8 cellular contexts compared by ENCODE assay signal in genomic region chr12:85835810-85836715, GRCh38. TPM values are rescaled to one million over a fixed set of nuclear protein-coding genes. Genes with fewer than 3 reads are reported as not detected.
DNase-seq lines count a peak whose midpoint lies in the region; ATAC-seq and TF ChIP-seq lines count a peak whose summit lies in the region.

TSS of gene RASSF9 (minus strand) at chr12:85836409. CDS start at chr12:85836201, 208 bp downstream.

- H3K9ac ChIP-seq in MM.1S (ENCODE audit: low read length) (no peak within 1 kb of the TSS), muscle layer of colon (ENCODE audit: low read length) (peak within 1 kb of the TSS; percentile 79)

- no peak within 1 kb of the TSS for H3K4me2 ChIP-seq in MM.1S (ENCODE audit: low read depth, low read length)

- H3F3A ChIP-seq in MM.1S (ENCODE audit: insufficient read depth, low read length): no peaks in the 10 kb centered on the region

- 7 to 13% methylated on average over 14 of the region's 14 CpGs for WGBS in esophagus, 2 donors

- no peaks in the 10 kb centered on the region for H3K27me3 ChIP-seq in MM.1S (replicated peaks; ENCODE audit: insufficient read depth, low read length)
- no peaks in the 10 kb centered on the region for H3K27me3 ChIP-seq in esophagus (ENCODE audit: control insufficient read depth in 1 of 2, insufficient read depth in 2 of 2, low read length in 2 of 2)
- no peaks in the 10 kb centered on the region for H3K27me3 ChIP-seq in muscle layer of colon (ENCODE audit: control insufficient read depth in 1 of 2, insufficient read depth in 2 of 2, low read length in 2 of 2)

- H3K79me2 ChIP-seq in MM.1S (ENCODE audit: low read length): no peaks in the 10 kb centered on the region

- H3K27ac ChIP-seq in MM.1S (ENCODE audit: low read length) (no peak within 1 kb of the TSS), esophagus (ENCODE audit: low read depth in 2 of 2, low read length in 1 of 2) (peak within 1 kb of the TSS; percentile 62 to 72), muscle layer of colon (ENCODE audit: low read depth, low read length) (peak within 1 kb of the TSS; percentile 69)

- ATAC-seq in HG02763 (IDR thresholded peaks at IDR 0.05; ENCODE audit: unreplicated experiment) (no peak), HG03457 (IDR thresholded peaks at IDR 0.05; ENCODE audit: unreplicated experiment) (no peak)

- TF ChIP-seq CTCF in MM.1S (IDR thresholded peaks at IDR 0.05; ENCODE audit: low read length): no peak

- DNase-seq in AG08395 (ENCODE audit: low spot score) (peak; percentile 64), MM.1S (no peak), T-helper 1 cell (no peak), germinal center (ENCODE audit: low spot score) (no peak)

- H2AFZ ChIP-seq in MM.1S (ENCODE audit: low read length): 0 out of 2 replicates have a peak within 1 kb of the TSS, but pooled peaks have one; percentile 27

- H3K9me3 ChIP-seq in MM.1S (replicated peaks; ENCODE audit: insufficient read depth, low read length) (no peaks in the 10 kb centered on the region), esophagus (ENCODE audit: control insufficient read depth in 2 of 2, insufficient read depth in 1 of 2, low read depth in 1 of 2, low read length in 1 of 2) (no peaks in the 10 kb centered on the region), muscle layer of colon (ENCODE audit: low read length) (no peaks in the 10 kb centered on the region)

- H4K20me1 ChIP-seq in MM.1S (ENCODE audit: insufficient read depth, low read length): no peaks in the 10 kb centered on the region

- H3K36me3 ChIP-seq in MM.1S (replicated peaks; ENCODE audit: insufficient read depth, low read length) (no peaks in the 10 kb centered on the region), esophagus (ENCODE audit: control insufficient read depth in 2 of 2, insufficient read depth in 2 of 2, low read length in 1 of 2) (no peaks in the 10 kb centered on the region), muscle layer of colon (ENCODE audit: insufficient read depth, low read length) (no peaks in the 10 kb centered on the region)

- no peaks in the 10 kb centered on the region for H3K4me1 ChIP-seq in MM.1S (ENCODE audit: low read length)
- no peaks in the 10 kb centered on the region for H3K4me1 ChIP-seq in esophagus (ENCODE audit: control insufficient read depth in 2 of 2, insufficient read depth in 2 of 2, low read length in 1 of 2)
- peaks cover 4% of the 10 kb centered on the region for H3K4me1 ChIP-seq in muscle layer of colon (ENCODE audit: insufficient read depth, low read length)

- no peaks in the 10 kb centered on the region for H3K9me2 ChIP-seq in MM.1S (replicated peaks; ENCODE audit: insufficient read depth, low read length)

- H3K4me3 ChIP-seq in MM.1S (ENCODE audit: low read length): no peak within 1 kb of the TSS
- peak within 1 kb of the TSS; percentile 44 to 67 for H3K4me3 ChIP-seq in esophagus (ENCODE audit: low read depth in 1 of 2, low read length in 2 of 2)
- peak within 1 kb of the TSS; percentile 62 to 86 for H3K4me3 ChIP-seq in muscle layer of colon (ENCODE audit: low read depth in 1 of 2, low read length in 2 of 2)

RNA-seq across cellular contexts. Expression of gene RASSF9, which starts in this region (rescaled TPM):
- 1 to 10 TPM; 1.2 to 2.4 TPM for polyA plus RNA-seq in esophagus
